In genomic region chr6:43904311-43905123, GRCh38 we compare ENCODE assay signal across 21 cellular contexts.
"Had no signal": no experiment of that assay in that cellular context is flagged by ENCODE, and none has a peak within 500 bp of the region (broad histone marks: within the 10 kb centered on the region; RNA-seq: fewer than 3 reads in every experiment).

No MANE protein-coding gene starts in this region.

- H3K36me3 ChIP-seq: thoracic aorta, upper lobe of right lung had no signal

- H3K4me3 Mint-ChIP-seq: activated B cell treated with CpG ODN at 0.5 μM for 24 hours; activated CD4-positive, alpha-beta memory T cell treated with anti-CD3 and anti-CD28 coated beads for 36 hours; activated naive CD8-positive, alpha-beta T cell treated with anti-CD3 and anti-CD28 coated beads, Interleukin-2, amount 10 ng/mL, durations not matched to agents 7 days and 5 days; activated T-helper 17 cell treated with anti-CD3 and anti-CD28 coated beads, Interleukin-2, amount 50 U/mL, for 72 hours; central memory CD8-positive, alpha-beta T cell; stimulated activated naive B cell treated with anti-CD40 and anti-IgM and Interleukin-4, amounts not matched to agents 10 μg/mL and 1 μg/mL and 100 μg/mL, for 72 hours; T-helper 17 cell had no signal

- H3K27me3 ChIP-seq: body of pancreas, upper lobe of right lung had no signal

- H3K27ac Mint-ChIP-seq: activated B cell treated with CpG ODN at 0.5 μM for 24 hours; activated CD4-positive, alpha-beta memory T cell treated with anti-CD3 and anti-CD28 coated beads for 36 hours; activated naive CD8-positive, alpha-beta T cell treated with anti-CD3 and anti-CD28 coated beads, Interleukin-2, amount 10 ng/mL, durations not matched to agents 7 days and 5 days; activated T-helper 17 cell treated with anti-CD3 and anti-CD28 coated beads, Interleukin-2, amount 50 U/mL, for 72 hours had no signal

- H3K4me3 ChIP-seq: body of pancreas, lung, thoracic aorta, upper lobe of right lung had no signal

- ATAC-seq: activated T-helper 17 cell treated with anti-CD3 and anti-CD28 coated beads, Interleukin-2, amount 50 U/mL, for 72 hours; body of pancreas; left colon; stimulated activated naive B cell treated with anti-CD40 and anti-IgM and Interleukin-4, amounts not matched to agents 10 μg/mL and 1 μg/mL and 100 μg/mL, for 72 hours; T-helper 17 cell; upper lobe of right lung had no signal

- H3K27ac ChIP-seq: body of pancreas, thoracic aorta, upper lobe of right lung had no signal

- H3K4me1 Mint-ChIP-seq: activated B cell treated with CpG ODN at 0.5 μM for 24 hours; activated T-helper 17 cell treated with anti-CD3 and anti-CD28 coated beads, Interleukin-2, amount 50 U/mL, for 72 hours; central memory CD8-positive, alpha-beta T cell; stimulated activated naive B cell treated with anti-CD40 and anti-IgM and Interleukin-4, amounts not matched to agents 10 μg/mL and 1 μg/mL and 100 μg/mL, for 72 hours had no signal

- H3K4me1 ChIP-seq: upper lobe of right lung had no signal

- H3K9me3 ChIP-seq: body of pancreas, thoracic aorta, upper lobe of right lung had no signal

- H3K9me3 Mint-ChIP-seq: activated B cell treated with CpG ODN at 0.5 μM for 24 hours; activated CD4-positive, alpha-beta memory T cell treated with anti-CD3 and anti-CD28 coated beads for 36 hours; activated naive CD8-positive, alpha-beta T cell treated with anti-CD3 and anti-CD28 coated beads, Interleukin-2, amount 10 ng/mL, durations not matched to agents 7 days and 5 days; activated T-helper 17 cell treated with anti-CD3 and anti-CD28 coated beads, Interleukin-2, amount 50 U/mL, for 72 hours; central memory CD8-positive, alpha-beta T cell; stimulated activated naive B cell treated with anti-CD40 and anti-IgM and Interleukin-4, amounts not matched to agents 10 μg/mL and 1 μg/mL and 100 μg/mL, for 72 hours had no signal

- DNase-seq: activated B cell treated with CpG ODN at 0.5 μM for 24 hours; activated CD4-positive, alpha-beta memory T cell treated with anti-CD3 and anti-CD28 coated beads for 36 hours; activated CD4-positive, alpha-beta T cell treated with anti-CD3 and anti-CD28 coated beads for 4 hours; activated naive CD4-positive, alpha-beta T cell treated with Interleukin-2 at 50 U/mL for 16 hours; activated naive CD8-positive, alpha-beta T cell treated with anti-CD3 and anti-CD28 coated beads, Interleukin-2, amount 10 ng/mL, durations not matched to agents 7 days and 5 days; amygdala; body of pancreas; effector CD8-positive, alpha-beta T cell; foreskin fibroblast; glutamatergic neuron; hippocampal formation; islet precursor cell; left colon; occipital lobe; stimulated activated naive B cell treated with anti-CD40 and anti-IgM and Interleukin-4, amounts not matched to agents 10 μg/mL and 1 μg/mL and 100 μg/mL, for 72 hours; T-helper 17 cell; upper lobe of right lung had no signal

- H3K27me3 Mint-ChIP-seq: central memory CD8-positive, alpha-beta T cell had no signal

- H3K36me3 Mint-ChIP-seq: activated CD4-positive, alpha-beta memory T cell treated with anti-CD3 and anti-CD28 coated beads for 36 hours; activated naive CD8-positive, alpha-beta T cell treated with anti-CD3 and anti-CD28 coated beads, Interleukin-2, amount 10 ng/mL, durations not matched to agents 7 days and 5 days; stimulated activated naive B cell treated with anti-CD40 and anti-IgM and Interleukin-4, amounts not matched to agents 10 μg/mL and 1 μg/mL and 100 μg/mL, for 72 hours had no signal
